ENCODE assay signal across 8 cellular contexts in genomic region chr3:40308725-40309438, GRCh38. TPM values are rescaled to one million over a fixed set of nuclear protein-coding genes. Genes with fewer than 3 reads are reported as not detected.
A peak's percentile ranks its signal among the peaks of the same experiment; 100 is the strongest.
DNase-seq lines count a peak whose midpoint lies in the region; ATAC-seq, FAIRE-seq and TF ChIP-seq lines count a peak whose summit lies in the region.

No MANE protein-coding gene starts in this region.

- H3K4me2 ChIP-seq in HepG2 (ENCODE audit: low read depth, low read length) = peak overlapping the region; percentile 71

- TSS peak; percentile 85 for BruUV-seq in HepG2 (replicated peaks; lab: Mats Ljungman, UMichigan)

- no peak for TF ChIP-seq EP300 in HepG2 (IDR thresholded peaks at IDR 0.05; ENCODE audit: low read depth in 2 of 2, low read length in 2 of 2)
- no peak for TF ChIP-seq EP300 in HepG2 (CRISPR knock-in tag; IDR thresholded peaks at IDR 0.05; ENCODE audit: borderline replicate concordance)
- TF ChIP-seq EP300 in tibial nerve (IDR thresholded peaks at IDR 0.05) = no peak

- H3K27ac ChIP-seq in body of pancreas (peak overlapping the region; percentile 68 to 96 (median 93)), HepG2 (ENCODE audit: extremely low read length, insufficient read depth, low read length) (peak overlapping the region; percentile 60), tibial nerve (peak overlapping the region; percentile 86 to 99 (median 96))

- no peak for DNase-seq in GM06990 (ENCODE audit: extremely low read depth, insufficient read length)
- no peak for DNase-seq in body of pancreas
- no peak for DNase-seq in HepG2 (ENCODE audit: low spot score)
- DNase-seq in tibial nerve (ENCODE audit: low spot score in 2 of 2) = no peak
- no peak for DNase-seq in SKM-1 (lab: John Stamatoyannopoulos, UW; ENCODE audit: unreplicated experiment)
- no peak for DNase-seq in SIG-M5 (lab: John Stamatoyannopoulos, UW)

- CTCF ChIA-PET in HepG2 (lab: Yijun Ruan, JAX; ENCODE audit: low intra/inter-chr PET ratio, low total read pairs) = interaction anchor here (0.9 kb wide), 1 partner anchor 117 kb away, joined by 3 read pairs; no protein-coding TSS in a partner anchor

- peak overlapping the region; percentile 96 for H3K9ac ChIP-seq in HepG2 (ENCODE audit: insufficient read depth, low read depth, low read length)

- no peak for TF ChIP-seq POLR2A in body of pancreas (IDR thresholded peaks at IDR 0.05)
- TF ChIP-seq POLR2A in HepG2 (IDR thresholded peaks at IDR 0.05; ENCODE audit: insufficient read depth in 1 of 2, low read depth in 2 of 2, low read length in 2 of 2) = no peak
- TF ChIP-seq POLR2A in tibial nerve (IDR thresholded peaks at IDR 0.05) = no peak

- H3K9me3 ChIP-seq in body of pancreas (no peaks in the 10 kb centered on the region), HepG2 (ENCODE audit: low read length) (no peaks in the 10 kb centered on the region), tibial nerve (no peaks in the 10 kb centered on the region)

- intact Hi-C loops in body of pancreas (cut with DNase I) = no loop called here
- intact Hi-C loops in HepG2 (cut with micrococcal nuclease; ENCODE audit: unreplicated experiment) = no loop called here

- in situ Hi-C loops in HepG2 (cut with HindIII; ENCODE audit: extremely low pct_ligation_motif_present, low pct_unique_long_range_greater_than_20kb) = no loop called here

- H3K36me3 ChIP-seq in GM06990 (ENCODE audit: control insufficient read depth, insufficient read depth, low read length) = peaks cover 2% of the 10 kb centered on the region; the same call in 1 of the 2 replicates
- H3K36me3 ChIP-seq in body of pancreas (replicated peaks in 1 of 2; ENCODE audit: insufficient read depth in 1 of 2, low read depth in 2 of 2) = no peaks in the 10 kb centered on the region
- H3K36me3 ChIP-seq in HepG2 (replicated peaks in 1 of 2; ENCODE audit: control insufficient read depth in 1 of 2, insufficient read depth in 2 of 2, low read length in 2 of 2) = peaks cover 0 to 12% of the 10 kb centered on the region in 2 experiments; a peak in 4 of 5 replicates
- peaks cover 0 to 27% (median 0%) of the 10 kb centered on the region in 3 donors for H3K36me3 ChIP-seq in tibial nerve

- peak; percentile 1 for ATAC-seq in HG02885 (IDR thresholded peaks at IDR 0.05; ENCODE audit: poor library complexity, unreplicated experiment)
- peak; percentile 7 for ATAC-seq in body of pancreas
- ATAC-seq in HepG2 = peak; percentile 50
- ATAC-seq in HG03280 (IDR thresholded peaks at IDR 0.05; ENCODE audit: unreplicated experiment) = no peak

- no peak for TF ChIP-seq RAD21 in HepG2 (CRISPR knock-in tag; IDR thresholded peaks at IDR 0.05)

- no peak for FAIRE-seq in HepG2 (lab: Jason Lieb, UNC)

- H3K4me1 ChIP-seq in body of pancreas (peaks cover 39% of the 10 kb centered on the region), HepG2 (ENCODE audit: insufficient read depth, low read length) (peaks cover 35% of the 10 kb centered on the region), tibial nerve (peaks cover 0 to 41% (median 12%) of the 10 kb centered on the region in 4 donors)

- no peaks in the 10 kb centered on the region; the same call in 1 of the 2 replicates for H4K20me1 ChIP-seq in HepG2 (ENCODE audit: insufficient read depth, low read length)

- H3K79me2 ChIP-seq in HepG2 (ENCODE audit: insufficient read depth, low read length) = peaks cover 19% of the 10 kb centered on the region

- H2AFZ ChIP-seq in HepG2 (ENCODE audit: low read length) = peak overlapping the region; percentile 57

- H3K27me3 ChIP-seq in GM06990 (replicated peaks; ENCODE audit: control insufficient read depth, insufficient read depth, low read length) (no peaks in the 10 kb centered on the region), body of pancreas (no peaks in the 10 kb centered on the region), HepG2 (ENCODE audit: control insufficient read depth in 1 of 2, insufficient read depth in 2 of 2, low read length in 2 of 2) (no peaks in the 10 kb centered on the region), tibial nerve (no peaks in the 10 kb centered on the region)

- POLR2A ChIA-PET in HepG2 (lab: Yijun Ruan, JAX) = interaction anchor here (0.9 to 1.6 kb wide), 9 partner anchors 9 to 891 kb away, joined by 3 to 9 read pairs (median 3); partner anchors contain the start of genes CTNNB1, RPL14 and ZNF620

- WGBS in body of pancreas, 2 donors = 15 to 18% methylated on average over 19 to 21 of the region's 21 CpGs
- 80% methylated on average over 5 of the region's 21 CpGs for WGBS in HepG2 (ENCODE audit: low lambda C conversion rate)
- WGBS in tibial nerve, 2 donors = 23 to 34% methylated on average over 18 to 21 of the region's 21 CpGs

- H3K4me3 ChIP-seq in GM06990 (replicated peaks; ENCODE audit: low read depth, low read length) (peak overlapping the region; percentile 68), body of pancreas (peak overlapping the region; percentile 11 to 50), HepG2 (replicated peaks in 1 of 3; ENCODE audit: insufficient read depth in 1 of 3, low read depth in 2 of 3, low read length in 3 of 3) (peak overlapping the region; percentile 54 to 72 (median 61)), tibial nerve (peak overlapping the region; percentile 78 to 99 (median 90))

- no peak for TF ChIP-seq CTCF in GM06990 (IDR thresholded peaks at IDR 0.05; ENCODE audit: insufficient read depth, low read length, poor library complexity, severe bottlenecking)
- TF ChIP-seq CTCF in body of pancreas (IDR thresholded peaks at IDR 0.05) = no peak
- no peak for TF ChIP-seq CTCF in HepG2 (CRISPR knock-in tag; IDR thresholded peaks at IDR 0.05)
- TF ChIP-seq CTCF in tibial nerve (IDR thresholded peaks at IDR 0.05) = no peak

TF ChIP-seq in HepG2, 621 proteins besides CTCF, POLR2A, EP300 and RAD21 (continues in another document):
- no peak for TF ChIP-seq NCOA1 (CRISPR knock-in tag; IDR thresholded peaks at IDR 0.05)
- TF ChIP-seq ZNF180 (CRISPR knock-in tag; IDR thresholded peaks at IDR 0.05; ENCODE audit: borderline replicate concordance, low read depth) = no peak
- TF ChIP-seq ZNF770 (CRISPR knock-in tag; IDR thresholded peaks at IDR 0.05) = 0 out of 2 replicates have a peak, but pooled peaks have one; percentile 20
- no peak for TF ChIP-seq SP4 (CRISPR knock-in tag; IDR thresholded peaks at IDR 0.05)
- no peak for TF ChIP-seq U2AF1 (optimal IDR thresholded peaks at IDR 0.05; ENCODE audit: low read depth, low read length)
- no peak for TF ChIP-seq ZSCAN22 (CRISPR knock-in tag; IDR thresholded peaks at IDR 0.05)
- no peak for TF ChIP-seq MTF1 (CRISPR knock-in tag; IDR thresholded peaks at IDR 0.05)

RNA-seq across cellular contexts. Expression of gene EIF1B, which starts 0.6 kb away (rescaled TPM):
- 10 to 100 TPM in 1 of 2 donors, 1 to 10 TPM in 1; 5.3 to 15.8 TPM for total RNA-seq in body of pancreas
- 12.7 and 26.6 TPM in 2 replicates for total RNA-seq in HepG2 (2016; rRNA removed; fragmentation: Illumina TruSeq; extraction: Trizol)
- 6.9 and 7.8 TPM in 2 replicates for total RNA-seq in HepG2 (2016; cell fraction: cytosol; rRNA removed; fragmentation: Illumina TruSeq; extraction: Trizol; ENCODE audit: low read depth)
- total RNA-seq in HepG2 (2016; cell fraction: insoluble cytoplasmic fraction; rRNA removed; fragmentation: Illumina TruSeq; extraction: Trizol) = 12.7 and 26.8 TPM in 2 replicates
- total RNA-seq in HepG2 (2016; cell fraction: membrane; rRNA removed; fragmentation: Illumina TruSeq; extraction: Trizol) = 12.7 and 13.6 TPM in 2 replicates
- total RNA-seq in HepG2 (2016; cell fraction: nucleus; rRNA removed; fragmentation: Illumina TruSeq; extraction: Trizol) = 30.8 and 31.8 TPM in 2 replicates
- 28.0 and 29.1 TPM in 2 replicates for polyA plus RNA-seq in HepG2 (2011; rRNA removed)
- polyA plus RNA-seq in HepG2 (2011; cell fraction: cytosol; rRNA removed) = 14.0 and 18.8 TPM in 2 replicates
- polyA plus RNA-seq in HepG2 (2011; cell fraction: nucleus; rRNA removed) = 23.7 and 28.7 TPM in 2 replicates
- 87.1 and 99.1 TPM in 2 replicates for polyA plus RNA-seq in HepG2 (2012)
- 28.7 and 30.6 TPM in 2 replicates for polyA plus RNA-seq in HepG2 (2016; cell fraction: cytosol; fragmentation: Illumina TruSeq; extraction: Trizol; ENCODE audit: low read depth)
- polyA plus RNA-seq in HepG2 (2016; cell fraction: insoluble cytoplasmic fraction; fragmentation: Illumina TruSeq; extraction: Trizol; ENCODE audit: low read depth) = 103 and 112 TPM in 2 replicates
- polyA plus RNA-seq in HepG2 (2016; cell fraction: membrane; fragmentation: Illumina TruSeq; extraction: Trizol; ENCODE audit: low read depth) = 42.0 and 42.2 TPM in 2 replicates
- 118 and 130 TPM in 2 replicates for polyA plus RNA-seq in HepG2 (2016; cell fraction: nucleus; fragmentation: Illumina TruSeq; extraction: Trizol; ENCODE audit: insufficient read depth, low read depth)
- polyA minus RNA-seq in HepG2 (2011; rRNA and poly(A)+ RNA removed; ENCODE audit: low replicate concordance) = 4.3 and 4.4 TPM in 2 replicates
- 13.9 and 15.7 TPM in 2 replicates for polyA minus RNA-seq in HepG2 (2011; cell fraction: cytosol; rRNA and poly(A)+ RNA removed)
- 29.2 and 30.7 TPM in 2 replicates for polyA minus RNA-seq in HepG2 (2011; cell fraction: nucleus; rRNA and poly(A)+ RNA removed)
- 10 to 100 TPM; 24.0 to 36.9 (median 30.1) TPM for total RNA-seq in tibial nerve

Comparison
In these comparisons a context has a peak if more than half of its experiments do, and no peak if none do; other contexts are left out.
1. H3K4me3 ChIP-seq: peak in every context shown above with its lines; median percentile 90 in tibial nerve; 68 in GM06990; 61 in HepG2; 30 in body of pancreas.